ENCODE assay signal across 22 cellular contexts in genomic region chr10:132866601-132867381, GRCh38.
DNase-seq lines count a peak whose midpoint lies in the region; ATAC-seq and TF ChIP-seq lines count a peak whose summit lies in the region.
"Had no signal": no experiment of that assay in that cellular context is flagged by ENCODE, and none has a peak within 500 bp of the region (broad histone marks: within the 10 kb centered on the region; RNA-seq: fewer than 3 reads in every experiment).

No MANE protein-coding gene starts in this region.

- H3K4me1 ChIP-seq in suprapubic skin, result peaks cover 8% of the 10 kb centered on the region
- H3K4me1 ChIP-seq: foreskin keratinocyte had no signal

- peak; percentile 2 for DNase-seq in activated gamma-delta T cell treated with Interleukin-2 at 50 U/mL for 16 hours
- DNase-seq in activated gamma-delta T cell (lab: John Stamatoyannopoulos, UW), result no peak
- DNase-seq in chondrocyte (ENCODE audit: low spot score), result peak; percentile 77
- DNase-seq in mesenteric fat pad (ENCODE audit: low spot score), result peak; percentile 83
- DNase-seq in suprapubic skin (ENCODE audit: low spot score in 2 of 2), result peak; percentile 40 to 63
- no peak for DNase-seq in stimulated activated CD4-positive, alpha-beta T cell treated with anti-CD3 and anti-CD28 coated beads, Interleukin-12 subunit alpha, Interleukin-12 subunit beta, amount 100 ng/mL, for 4 hours
- no peak for DNase-seq in activated CD4-positive, alpha-beta T cell treated with anti-CD3 and anti-CD28 coated beads, Interleukin-2, amount 10 ng/mL, durations not matched to agents 24 days and 14 days
- DNase-seq: activated CD4-positive, CD25-positive, alpha-beta regulatory T cell; amniotic stem cell; C1 segment of cervical spinal cord; foreskin keratinocyte; HFFc6; mesenchymal stem cell; naive thymus-derived CD4-positive, alpha-beta T cell; NCI-H1048; NCI-H2029; small intestine; stimulated activated CD4-positive, alpha-beta T cell treated with anti-CD3 and anti-CD28 coated beads, Interleukin-4, amount 100 ng/mL, for 24 hours; substantia nigra had no signal

- H3K27ac ChIP-seq in suprapubic skin, result no peak overlapping the region
- H3K27ac ChIP-seq: foreskin keratinocyte had no signal

- TF ChIP-seq CTCF in chondrocyte (IDR thresholded peaks at IDR 0.05), result no peak
- no peak for TF ChIP-seq CTCF in suprapubic skin (IDR thresholded peaks at IDR 0.05)

- H3K9me3 ChIP-seq in suprapubic skin, result peaks cover 4% of the 10 kb centered on the region

- H3K27ac Mint-ChIP-seq in chondrocyte (ENCODE audit: unreplicated experiment), result no peak overlapping the region
- H3K27ac Mint-ChIP-seq in activated CD4-positive, alpha-beta T cell treated with anti-CD3 and anti-CD28 coated beads, Interleukin-2, amount 10 ng/mL, durations not matched to agents 24 days and 14 days, result no peak overlapping the region
- H3K27ac Mint-ChIP-seq: HFFc6; naive thymus-derived CD4-positive, alpha-beta T cell; T-helper 2 cell treated with Interferon-gamma antibody and Interleukin-4, amounts not matched to agents 5 μg/mL and 100 μg/mL, for 36 hours had no signal

- no peak for TF ChIP-seq EP300 in suprapubic skin (IDR thresholded peaks at IDR 0.05)

- H3K36me3 Mint-ChIP-seq in chondrocyte (ENCODE audit: low read depth), result peaks cover 1% of the 10 kb centered on the region
- no peaks in the 10 kb centered on the region for H3K36me3 Mint-ChIP-seq in activated CD4-positive, alpha-beta T cell treated with anti-CD3 and anti-CD28 coated beads, Interleukin-2, amount 10 ng/mL, durations not matched to agents 24 days and 14 days (ENCODE audit: low read depth)
- H3K36me3 Mint-ChIP-seq: naive thymus-derived CD4-positive, alpha-beta T cell had no signal

- peaks cover 37% of the 10 kb centered on the region for H3K27me3 Mint-ChIP-seq in chondrocyte (ENCODE audit: low read depth)
- H3K27me3 Mint-ChIP-seq in activated CD4-positive, alpha-beta T cell treated with anti-CD3 and anti-CD28 coated beads, Interleukin-2, amount 10 ng/mL, durations not matched to agents 24 days and 14 days, result peaks cover 3% of the 10 kb centered on the region

- no peak overlapping the region for H3K4me3 Mint-ChIP-seq in chondrocyte (ENCODE audit: unreplicated experiment)
- no peak overlapping the region for H3K4me3 Mint-ChIP-seq in activated CD4-positive, alpha-beta T cell treated with anti-CD3 and anti-CD28 coated beads, Interleukin-2, amount 10 ng/mL, durations not matched to agents 24 days and 14 days
- H3K4me3 Mint-ChIP-seq: HFFc6; naive thymus-derived CD4-positive, alpha-beta T cell; T-helper 2 cell treated with Interferon-gamma antibody and Interleukin-4, amounts not matched to agents 5 μg/mL and 100 μg/mL, for 36 hours had no signal

- H3K27me3 ChIP-seq in suprapubic skin, result peaks cover 33% of the 10 kb centered on the region
- H3K27me3 ChIP-seq: foreskin keratinocyte had no signal

- H3K9me3 Mint-ChIP-seq in chondrocyte (ENCODE audit: low read depth), result peaks cover 14% of the 10 kb centered on the region
- H3K9me3 Mint-ChIP-seq in activated CD4-positive, alpha-beta T cell treated with anti-CD3 and anti-CD28 coated beads, Interleukin-2, amount 10 ng/mL, durations not matched to agents 24 days and 14 days, result no peaks in the 10 kb centered on the region
- H3K9me3 Mint-ChIP-seq: T-helper 2 cell treated with Interferon-gamma antibody and Interleukin-4, amounts not matched to agents 5 μg/mL and 100 μg/mL, for 36 hours had no signal

- no peak for TF ChIP-seq POLR2A in suprapubic skin (IDR thresholded peaks at IDR 0.05)

- peaks cover 3% of the 10 kb centered on the region for H3K4me1 Mint-ChIP-seq in chondrocyte (ENCODE audit: low read depth)
- peaks cover 1% of the 10 kb centered on the region for H3K4me1 Mint-ChIP-seq in activated CD4-positive, alpha-beta T cell treated with anti-CD3 and anti-CD28 coated beads, Interleukin-2, amount 10 ng/mL, durations not matched to agents 24 days and 14 days

- ATAC-seq in GM21576 (IDR thresholded peaks at IDR 0.05; ENCODE audit: unreplicated experiment), result no peak
- ATAC-seq: foreskin keratinocyte, SK-N-SH treated with all-trans-retinoic acid at 6 μM for 48 hours had no signal

- WGBS in suprapubic skin, result 75% methylated on average over 11 of the region's 29 CpGs

- intact Hi-C loops in activated CD4-positive, alpha-beta T cell treated with anti-CD3 and anti-CD28 coated beads, Interleukin-2, amount 10 ng/mL, durations not matched to agents 24 days and 14 days (cut with micrococcal nuclease), result no loop called here

- H3K4me3 ChIP-seq in suprapubic skin, result no peak overlapping the region

- no peaks in the 10 kb centered on the region for H3K36me3 ChIP-seq in suprapubic skin

Comparison
In these comparisons a context has a peak if more than half of its experiments do, and no peak if none do; other contexts are left out.
1. DNase-seq: peak in activated gamma-delta T cell treated with Interleukin-2 at 50 U/mL for 16 hours (single experiment), chondrocyte (single experiment), mesenteric fat pad (single experiment) and suprapubic skin (2 of 2); none in activated gamma-delta T cell (single experiment), stimulated activated CD4-positive, alpha-beta T cell treated with anti-CD3 and anti-CD28 coated beads, Interleukin-12 subunit alpha, Interleukin-12 subunit beta, amount 100 ng/mL, for 4 hours (single experiment) and activated CD4-positive, alpha-beta T cell treated with anti-CD3 and anti-CD28 coated beads, Interleukin-2, amount 10 ng/mL, durations not matched to agents 24 days and 14 days (single experiment).